1 cellular context compared by ENCODE assay signal in the genomic region with DNA sequence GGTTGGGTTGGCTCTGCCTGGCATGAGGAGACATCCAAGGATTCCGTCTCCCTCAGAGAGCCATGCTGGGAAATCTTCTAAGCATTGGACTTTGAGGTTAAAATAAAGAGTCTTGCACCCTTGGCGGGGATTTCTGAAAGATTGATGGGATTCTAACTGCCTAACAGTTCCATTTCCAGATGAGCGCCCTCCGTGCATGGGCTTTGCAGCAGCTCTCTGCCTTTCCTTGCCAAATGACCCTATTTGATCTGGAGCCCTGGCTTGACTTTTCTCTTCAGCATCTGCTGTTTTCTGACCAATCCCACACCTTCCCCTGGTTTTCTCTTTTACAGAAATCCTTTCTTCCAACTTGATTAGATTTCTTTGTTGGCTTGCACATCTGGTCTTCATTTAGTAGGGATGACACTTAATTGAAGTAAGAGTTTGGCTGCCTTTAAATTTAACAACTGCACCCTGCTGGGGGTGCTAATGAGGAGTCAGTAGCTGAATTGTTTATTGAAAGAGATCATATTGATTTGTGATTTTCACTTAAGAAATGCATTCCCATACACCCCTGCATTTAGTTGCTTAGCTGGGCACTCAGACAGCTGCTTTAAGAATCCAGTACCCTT.
TF ChIP-seq lines count a peak whose summit lies in the region.

No MANE protein-coding gene starts in this region.

TF ChIP-seq in H1, 55 proteins besides CTCF, POLR2A, EP300 and RAD21:
- no peak for TF ChIP-seq RBBP5 (IDR thresholded peaks at IDR 0.05; ENCODE audit: borderline replicate concordance, low read depth, low read length)
- no peak for TF ChIP-seq BRCA1 (IDR thresholded peaks at IDR 0.05; ENCODE audit: low read depth, low read length)
- no peak for TF ChIP-seq SUZ12 (IDR thresholded peaks at IDR 0.05; ENCODE audit: low read length)
TF ChIP-seq in H1: peak in this region for 0.
